1 cellular context compared by ENCODE assay signal in the genomic region with DNA sequence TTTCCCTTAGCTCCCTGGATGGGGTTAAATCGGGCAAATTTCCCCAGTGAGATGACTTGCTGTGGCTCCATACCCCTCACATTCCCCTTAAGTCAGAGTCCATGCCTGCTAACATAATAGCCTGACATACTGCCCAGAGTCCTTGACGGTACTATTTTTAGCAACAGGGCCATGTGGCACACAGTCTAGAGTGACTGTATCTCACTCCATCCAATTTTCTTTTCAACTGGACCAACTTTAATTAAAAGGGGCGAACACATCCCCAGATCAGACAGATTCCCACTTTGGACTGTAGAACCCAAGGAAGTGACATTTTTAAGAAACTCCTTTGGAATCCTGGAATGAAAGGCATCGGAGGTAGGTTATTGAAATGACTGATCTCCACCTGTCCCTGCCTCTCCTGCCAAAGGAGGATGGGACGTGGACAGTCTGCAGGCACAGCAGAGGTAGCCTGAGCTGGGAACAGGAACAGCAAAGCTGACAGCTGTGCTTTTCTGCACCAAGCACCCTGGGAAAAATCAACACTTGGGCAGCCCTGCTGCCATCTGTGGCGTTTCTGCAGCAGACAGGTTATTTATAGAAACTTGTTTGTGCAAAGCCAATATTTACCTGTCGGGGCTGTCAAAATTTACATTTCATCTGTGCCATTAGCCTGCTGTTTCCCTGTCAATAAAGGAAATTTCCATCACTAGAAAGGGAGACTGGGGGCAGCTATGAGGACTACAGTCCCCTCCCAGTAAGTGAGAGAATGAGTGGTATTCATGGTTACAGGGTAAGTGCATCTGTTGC.
A peak's percentile ranks its signal among the peaks of the same experiment; 100 is the strongest.
TF ChIP-seq lines count a peak whose summit lies in the region.

No MANE protein-coding gene starts in this region.

TF ChIP-seq in HepG2, 621 proteins besides CTCF, POLR2A, EP300 and RAD21 (continued from another document and continues in another):
- no peak for TF ChIP-seq SIN3B (IDR thresholded peaks at IDR 0.05; ENCODE audit: low read length)
- TF ChIP-seq ZNF775 (CRISPR knock-in tag; IDR thresholded peaks at IDR 0.05; ENCODE audit: borderline replicate concordance), result no peak
- TF ChIP-seq KLF9 (CRISPR knock-in tag; IDR thresholded peaks at IDR 0.05; ENCODE audit: low read depth), result no peak
- TF ChIP-seq ZNF670 (CRISPR knock-in tag; IDR thresholded peaks at IDR 0.05; ENCODE audit: borderline replicate concordance), result peak; percentile 92; the same call in 1 of the 2 replicates
- TF ChIP-seq ISX (CRISPR knock-in tag; conservative IDR thresholded peaks at IDR 0.05), result no peak
- TF ChIP-seq, protein P1, sequence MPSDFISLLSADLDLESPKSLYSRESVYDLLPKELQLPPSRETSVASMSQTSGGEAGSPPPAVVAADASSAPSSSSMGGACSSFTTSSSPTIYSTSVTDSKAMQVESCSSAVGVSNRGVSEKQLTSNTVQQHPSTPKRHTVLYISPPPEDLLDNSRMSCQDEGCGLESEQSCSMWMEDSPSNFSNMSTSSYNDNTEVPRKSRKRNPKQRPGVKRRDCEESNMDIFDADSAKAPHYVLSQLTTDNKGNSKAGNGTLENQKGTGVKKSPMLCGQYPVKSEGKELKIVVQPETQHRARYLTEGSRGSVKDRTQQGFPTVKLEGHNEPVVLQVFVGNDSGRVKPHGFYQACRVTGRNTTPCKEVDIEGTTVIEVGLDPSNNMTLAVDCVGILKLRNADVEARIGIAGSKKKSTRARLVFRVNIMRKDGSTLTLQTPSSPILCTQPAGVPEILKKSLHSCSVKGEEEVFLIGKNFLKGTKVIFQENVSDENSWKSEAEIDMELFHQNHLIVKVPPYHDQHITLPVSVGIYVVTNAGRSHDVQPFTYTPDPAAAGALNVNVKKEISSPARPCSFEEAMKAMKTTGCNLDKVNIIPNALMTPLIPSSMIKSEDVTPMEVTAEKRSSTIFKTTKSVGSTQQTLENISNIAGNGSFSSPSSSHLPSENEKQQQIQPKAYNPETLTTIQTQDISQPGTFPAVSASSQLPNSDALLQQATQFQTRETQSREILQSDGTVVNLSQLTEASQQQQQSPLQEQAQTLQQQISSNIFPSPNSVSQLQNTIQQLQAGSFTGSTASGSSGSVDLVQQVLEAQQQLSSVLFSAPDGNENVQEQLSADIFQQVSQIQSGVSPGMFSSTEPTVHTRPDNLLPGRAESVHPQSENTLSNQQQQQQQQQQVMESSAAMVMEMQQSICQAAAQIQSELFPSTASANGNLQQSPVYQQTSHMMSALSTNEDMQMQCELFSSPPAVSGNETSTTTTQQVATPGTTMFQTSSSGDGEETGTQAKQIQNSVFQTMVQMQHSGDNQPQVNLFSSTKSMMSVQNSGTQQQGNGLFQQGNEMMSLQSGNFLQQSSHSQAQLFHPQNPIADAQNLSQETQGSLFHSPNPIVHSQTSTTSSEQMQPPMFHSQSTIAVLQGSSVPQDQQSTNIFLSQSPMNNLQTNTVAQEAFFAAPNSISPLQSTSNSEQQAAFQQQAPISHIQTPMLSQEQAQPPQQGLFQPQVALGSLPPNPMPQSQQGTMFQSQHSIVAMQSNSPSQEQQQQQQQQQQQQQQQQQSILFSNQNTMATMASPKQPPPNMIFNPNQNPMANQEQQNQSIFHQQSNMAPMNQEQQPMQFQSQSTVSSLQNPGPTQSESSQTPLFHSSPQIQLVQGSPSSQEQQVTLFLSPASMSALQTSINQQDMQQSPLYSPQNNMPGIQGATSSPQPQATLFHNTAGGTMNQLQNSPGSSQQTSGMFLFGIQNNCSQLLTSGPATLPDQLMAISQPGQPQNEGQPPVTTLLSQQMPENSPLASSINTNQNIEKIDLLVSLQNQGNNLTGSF (CRISPR knock-in tag; IDR thresholded peaks at IDR 0.05), result no peak
- TF ChIP-seq MED8 (CRISPR knock-in tag; IDR thresholded peaks at IDR 0.05; ENCODE audit: insufficient replicate concordance), result no peak
- TF ChIP-seq, protein P2, sequence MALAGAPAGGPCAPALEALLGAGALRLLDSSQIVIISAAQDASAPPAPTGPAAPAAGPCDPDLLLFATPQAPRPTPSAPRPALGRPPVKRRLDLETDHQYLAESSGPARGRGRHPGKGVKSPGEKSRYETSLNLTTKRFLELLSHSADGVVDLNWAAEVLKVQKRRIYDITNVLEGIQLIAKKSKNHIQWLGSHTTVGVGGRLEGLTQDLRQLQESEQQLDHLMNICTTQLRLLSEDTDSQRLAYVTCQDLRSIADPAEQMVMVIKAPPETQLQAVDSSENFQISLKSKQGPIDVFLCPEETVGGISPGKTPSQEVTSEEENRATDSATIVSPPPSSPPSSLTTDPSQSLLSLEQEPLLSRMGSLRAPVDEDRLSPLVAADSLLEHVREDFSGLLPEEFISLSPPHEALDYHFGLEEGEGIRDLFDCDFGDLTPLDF (CRISPR knock-in tag; IDR thresholded peaks at IDR 0.05), result no peak
- TF ChIP-seq FOSL2 (CRISPR knock-in tag; IDR thresholded peaks at IDR 0.05), result peak; percentile 80
- TF ChIP-seq HNF4G (IDR thresholded peaks at IDR 0.05; ENCODE audit: borderline replicate concordance, low read depth, low read length), result 0 out of 2 replicates have a peak, but pooled peaks have one; percentile 23
- no peak for TF ChIP-seq HNF4G (CRISPR knock-in tag; IDR thresholded peaks at IDR 0.05; ENCODE audit: borderline replicate concordance, low read depth)
- no peak for TF ChIP-seq RELA (CRISPR knock-in tag; IDR thresholded peaks at IDR 0.05)
- TF ChIP-seq TEAD3 (CRISPR knock-in tag; optimal IDR thresholded peaks at IDR 0.05; ENCODE audit: borderline replicate concordance), result peak; percentile 86
- TF ChIP-seq REPIN1 (CRISPR knock-in tag; IDR thresholded peaks at IDR 0.05; ENCODE audit: borderline replicate concordance, low read depth), result no peak
- TF ChIP-seq CBFB (CRISPR knock-in tag; IDR thresholded peaks at IDR 0.05), result peak; percentile 61; the same call in 1 of the 2 replicates
- TF ChIP-seq ZNF143 (CRISPR knock-in tag; IDR thresholded peaks at IDR 0.05), result peak; percentile 72
- no peak; the same call in 1 of the 2 replicates for TF ChIP-seq HOXA3 (CRISPR knock-in tag; IDR thresholded peaks at IDR 0.05)
- no peak for TF ChIP-seq ZSCAN9 (CRISPR knock-in tag; IDR thresholded peaks at IDR 0.05; ENCODE audit: borderline replicate concordance)
- TF ChIP-seq POLR2G (IDR thresholded peaks at IDR 0.05; ENCODE audit: low read depth, low read length), result no peak
- TF ChIP-seq, protein P3, sequence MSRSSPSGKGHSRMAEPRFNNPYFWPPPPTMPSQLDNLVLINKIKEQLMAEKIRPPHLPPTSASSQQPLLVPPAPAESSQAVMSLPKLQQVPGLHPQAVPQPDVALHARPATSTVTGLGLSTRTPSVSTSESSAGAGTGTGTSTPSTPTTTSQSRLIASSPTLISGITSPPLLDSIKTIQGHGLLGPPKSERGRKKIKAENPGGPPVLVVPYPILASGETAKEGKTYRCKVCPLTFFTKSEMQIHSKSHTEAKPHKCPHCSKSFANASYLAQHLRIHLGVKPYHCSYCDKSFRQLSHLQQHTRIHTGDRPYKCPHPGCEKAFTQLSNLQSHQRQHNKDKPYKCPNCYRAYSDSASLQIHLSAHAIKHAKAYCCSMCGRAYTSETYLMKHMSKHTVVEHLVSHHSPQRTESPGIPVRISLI (CRISPR knock-in tag; IDR thresholded peaks at IDR 0.05; ENCODE audit: borderline replicate concordance), result no peak; the same call in 1 of the 2 replicates
- TF ChIP-seq PPARG (CRISPR knock-in tag; conservative IDR thresholded peaks at IDR 0.05), result peak; percentile 67
- no peak for TF ChIP-seq GTF3A (CRISPR knock-in tag; conservative IDR thresholded peaks at IDR 0.05)
- peak; percentile 86; the same call in 1 of the 2 replicates for TF ChIP-seq ZNF878 (CRISPR knock-in tag; IDR thresholded peaks at IDR 0.05)
- TF ChIP-seq ZBTB8A (CRISPR knock-in tag; IDR thresholded peaks at IDR 0.05; ENCODE audit: borderline replicate concordance, low read depth), result no peak
- TF ChIP-seq NFKBIZ (CRISPR knock-in tag; IDR thresholded peaks at IDR 0.05), result 0 out of 2 replicates have a peak, but pooled peaks have one; percentile 79
- TF ChIP-seq ZNF224 (CRISPR knock-in tag; IDR thresholded peaks at IDR 0.05), result 0 out of 2 replicates have a peak, but pooled peaks have one; percentile 35
- no peak for TF ChIP-seq HDAC6 (IDR thresholded peaks at IDR 0.05; ENCODE audit: low read depth, low read length)
- TF ChIP-seq TCF7L2 (IDR thresholded peaks at IDR 0.05; ENCODE audit: low read depth, low read length), result no peak
- peak; percentile 56; the same call in 1 of the 2 replicates for TF ChIP-seq ARNTL (CRISPR knock-in tag; IDR thresholded peaks at IDR 0.05)
- TF ChIP-seq JARID2 (CRISPR knock-in tag; IDR thresholded peaks at IDR 0.05; ENCODE audit: insufficient replicate concordance), result no peak
- no peak for TF ChIP-seq ZNF75D (CRISPR knock-in tag; IDR thresholded peaks at IDR 0.05; ENCODE audit: borderline replicate concordance)
- TF ChIP-seq ZNF563 (CRISPR knock-in tag; IDR thresholded peaks at IDR 0.05), result no peak
- peak; percentile 43; the same call in 1 of the 2 replicates for TF ChIP-seq YEATS2 (CRISPR knock-in tag; IDR thresholded peaks at IDR 0.05; ENCODE audit: borderline replicate concordance)
- peak; percentile 93 for TF ChIP-seq HDAC1 (CRISPR knock-in tag; IDR thresholded peaks at IDR 0.05)
- TF ChIP-seq, protein P4, sequence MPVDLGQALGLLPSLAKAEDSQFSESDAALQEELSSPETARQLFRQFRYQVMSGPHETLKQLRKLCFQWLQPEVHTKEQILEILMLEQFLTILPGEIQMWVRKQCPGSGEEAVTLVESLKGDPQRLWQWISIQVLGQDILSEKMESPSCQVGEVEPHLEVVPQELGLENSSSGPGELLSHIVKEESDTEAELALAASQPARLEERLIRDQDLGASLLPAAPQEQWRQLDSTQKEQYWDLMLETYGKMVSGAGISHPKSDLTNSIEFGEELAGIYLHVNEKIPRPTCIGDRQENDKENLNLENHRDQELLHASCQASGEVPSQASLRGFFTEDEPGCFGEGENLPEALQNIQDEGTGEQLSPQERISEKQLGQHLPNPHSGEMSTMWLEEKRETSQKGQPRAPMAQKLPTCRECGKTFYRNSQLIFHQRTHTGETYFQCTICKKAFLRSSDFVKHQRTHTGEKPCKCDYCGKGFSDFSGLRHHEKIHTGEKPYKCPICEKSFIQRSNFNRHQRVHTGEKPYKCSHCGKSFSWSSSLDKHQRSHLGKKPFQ (CRISPR knock-in tag; IDR thresholded peaks at IDR 0.05; ENCODE audit: insufficient replicate concordance), result peak; percentile 44
- TF ChIP-seq ZNF788 (CRISPR knock-in tag; IDR thresholded peaks at IDR 0.05; ENCODE audit: borderline replicate concordance), result no peak
- peak; percentile 71; the same call in 1 of the 2 replicates for TF ChIP-seq ZNF350 (CRISPR knock-in tag; IDR thresholded peaks at IDR 0.05; ENCODE audit: borderline replicate concordance, low read depth)
- TF ChIP-seq, protein P5, sequence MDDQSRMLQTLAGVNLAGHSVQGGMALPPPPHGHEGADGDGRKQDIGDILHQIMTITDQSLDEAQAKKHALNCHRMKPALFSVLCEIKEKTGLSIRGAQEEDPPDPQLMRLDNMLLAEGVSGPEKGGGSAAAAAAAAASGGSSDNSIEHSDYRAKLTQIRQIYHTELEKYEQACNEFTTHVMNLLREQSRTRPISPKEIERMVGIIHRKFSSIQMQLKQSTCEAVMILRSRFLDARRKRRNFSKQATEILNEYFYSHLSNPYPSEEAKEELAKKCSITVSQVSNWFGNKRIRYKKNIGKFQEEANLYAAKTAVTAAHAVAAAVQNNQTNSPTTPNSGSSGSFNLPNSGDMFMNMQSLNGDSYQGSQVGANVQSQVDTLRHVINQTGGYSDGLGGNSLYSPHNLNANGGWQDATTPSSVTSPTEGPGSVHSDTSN (CRISPR knock-in tag; IDR thresholded peaks at IDR 0.05; ENCODE audit: borderline replicate concordance), result no peak
- TF ChIP-seq PAWR (CRISPR knock-in tag; IDR thresholded peaks at IDR 0.05; ENCODE audit: borderline replicate concordance), result no peak
- TF ChIP-seq ETV5 (CRISPR knock-in tag; IDR thresholded peaks at IDR 0.05; ENCODE audit: borderline replicate concordance), result peak; percentile 44; the same call in 1 of the 2 replicates
- no peak for TF ChIP-seq MAFF (IDR thresholded peaks at IDR 0.05; ENCODE audit: low read depth, low read length)
- TF ChIP-seq, protein P6, sequence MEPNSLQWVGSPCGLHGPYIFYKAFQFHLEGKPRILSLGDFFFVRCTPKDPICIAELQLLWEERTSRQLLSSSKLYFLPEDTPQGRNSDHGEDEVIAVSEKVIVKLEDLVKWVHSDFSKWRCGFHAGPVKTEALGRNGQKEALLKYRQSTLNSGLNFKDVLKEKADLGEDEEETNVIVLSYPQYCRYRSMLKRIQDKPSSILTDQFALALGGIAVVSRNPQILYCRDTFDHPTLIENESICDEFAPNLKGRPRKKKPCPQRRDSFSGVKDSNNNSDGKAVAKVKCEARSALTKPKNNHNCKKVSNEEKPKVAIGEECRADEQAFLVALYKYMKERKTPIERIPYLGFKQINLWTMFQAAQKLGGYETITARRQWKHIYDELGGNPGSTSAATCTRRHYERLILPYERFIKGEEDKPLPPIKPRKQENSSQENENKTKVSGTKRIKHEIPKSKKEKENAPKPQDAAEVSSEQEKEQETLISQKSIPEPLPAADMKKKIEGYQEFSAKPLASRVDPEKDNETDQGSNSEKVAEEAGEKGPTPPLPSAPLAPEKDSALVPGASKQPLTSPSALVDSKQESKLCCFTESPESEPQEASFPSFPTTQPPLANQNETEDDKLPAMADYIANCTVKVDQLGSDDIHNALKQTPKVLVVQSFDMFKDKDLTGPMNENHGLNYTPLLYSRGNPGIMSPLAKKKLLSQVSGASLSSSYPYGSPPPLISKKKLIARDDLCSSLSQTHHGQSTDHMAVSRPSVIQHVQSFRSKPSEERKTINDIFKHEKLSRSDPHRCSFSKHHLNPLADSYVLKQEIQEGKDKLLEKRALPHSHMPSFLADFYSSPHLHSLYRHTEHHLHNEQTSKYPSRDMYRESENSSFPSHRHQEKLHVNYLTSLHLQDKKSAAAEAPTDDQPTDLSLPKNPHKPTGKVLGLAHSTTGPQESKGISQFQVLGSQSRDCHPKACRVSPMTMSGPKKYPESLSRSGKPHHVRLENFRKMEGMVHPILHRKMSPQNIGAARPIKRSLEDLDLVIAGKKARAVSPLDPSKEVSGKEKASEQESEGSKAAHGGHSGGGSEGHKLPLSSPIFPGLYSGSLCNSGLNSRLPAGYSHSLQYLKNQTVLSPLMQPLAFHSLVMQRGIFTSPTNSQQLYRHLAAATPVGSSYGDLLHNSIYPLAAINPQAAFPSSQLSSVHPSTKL (CRISPR knock-in tag; IDR thresholded peaks at IDR 0.05), result peak; percentile 96
- peak; percentile 51; the same call in 1 of the 2 replicates for TF ChIP-seq MIER3 (CRISPR knock-in tag; IDR thresholded peaks at IDR 0.05; ENCODE audit: borderline replicate concordance)
- TF ChIP-seq, protein P7, sequence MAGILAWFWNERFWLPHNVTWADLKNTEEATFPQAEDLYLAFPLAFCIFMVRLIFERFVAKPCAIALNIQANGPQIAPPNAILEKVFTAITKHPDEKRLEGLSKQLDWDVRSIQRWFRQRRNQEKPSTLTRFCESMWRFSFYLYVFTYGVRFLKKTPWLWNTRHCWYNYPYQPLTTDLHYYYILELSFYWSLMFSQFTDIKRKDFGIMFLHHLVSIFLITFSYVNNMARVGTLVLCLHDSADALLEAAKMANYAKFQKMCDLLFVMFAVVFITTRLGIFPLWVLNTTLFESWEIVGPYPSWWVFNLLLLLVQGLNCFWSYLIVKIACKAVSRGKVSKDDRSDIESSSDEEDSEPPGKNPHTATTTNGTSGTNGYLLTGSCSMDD (CRISPR knock-in tag; IDR thresholded peaks at IDR 0.05), result no peak
- TF ChIP-seq DNMT3B (CRISPR knock-in tag; conservative IDR thresholded peaks at IDR 0.05), result no peak
- TF ChIP-seq RCOR2 (CRISPR knock-in tag; IDR thresholded peaks at IDR 0.05), result peak; percentile 57; the same call in 1 of the 2 replicates
- TF ChIP-seq ZNF343 (CRISPR knock-in tag; IDR thresholded peaks at IDR 0.05), result no peak
